25 cellular contexts compared by ENCODE assay signal in genomic region chr22:29903371-29903770, GRCh38. TPM values are rescaled to one million over a fixed set of nuclear protein-coding genes. Genes with fewer than 3 reads are reported as not detected.
DNase-seq lines count a peak whose midpoint lies in the region; ATAC-seq and TF ChIP-seq lines count a peak whose summit lies in the region.
"Had no signal": no experiment of that assay in that cellular context is flagged by ENCODE, and none has a peak within 500 bp of the region (broad histone marks: within the 10 kb centered on the region; RNA-seq: fewer than 3 reads in every experiment).

No MANE protein-coding gene starts in this region.

- no peak overlapping the region for H4K91ac ChIP-seq in trophoblast cell (ENCODE audit: low read depth, low read length)

- peaks cover 66% of the 10 kb centered on the region for H4K20me1 ChIP-seq in neural progenitor cell (ENCODE audit: low read depth)

- H2AFZ ChIP-seq in trophoblast cell (ENCODE audit: insufficient read depth, low read length, poor library complexity) (no peak overlapping the region), neural progenitor cell (replicated peaks) (no peak overlapping the region)

- ATAC-seq in HG02884 (IDR thresholded peaks at IDR 0.05; ENCODE audit: unreplicated experiment): no peak
- no peak for ATAC-seq in activated T-helper 17 cell treated with anti-CD3 and anti-CD28 coated beads, Interleukin-2, amount 50 U/mL, for 72 hours (replicated peaks)
- ATAC-seq: A549, GM12878 had no signal

- H3K9me3 Mint-ChIP-seq in CD14-positive monocyte (no peaks in the 10 kb centered on the region), neural progenitor cell (peaks cover 2% of the 10 kb centered on the region)
- H3K9me3 Mint-ChIP-seq in activated T-helper 17 cell treated with anti-CD3 and anti-CD28 coated beads, Interleukin-2, amount 50 U/mL, for 72 hours: no peaks in the 10 kb centered on the region
- H3K9me3 Mint-ChIP-seq: CD4-positive, alpha-beta memory T cell; CD4-positive, CD25-positive, alpha-beta regulatory T cell; CD8-positive, alpha-beta memory T cell had no signal

- H3K18ac ChIP-seq in trophoblast cell (ENCODE audit: low read length): no peak overlapping the region

- H3K4ac ChIP-seq in trophoblast cell (ENCODE audit: low read depth, low read length): no peak overlapping the region

- TF ChIP-seq CTCF in CD14-positive monocyte (IDR thresholded peaks at IDR 0.05): no peak
- no peak for TF ChIP-seq CTCF in HEK293 (tag by site-specific recombination; IDR thresholded peaks at IDR 0.05)
- no peak for TF ChIP-seq CTCF in neural progenitor cell (IDR thresholded peaks at IDR 0.05)

- no peak overlapping the region for H3K4me3 Mint-ChIP-seq in CD14-positive monocyte
- no peak overlapping the region for H3K4me3 Mint-ChIP-seq in activated T-helper 17 cell treated with anti-CD3 and anti-CD28 coated beads, Interleukin-2, amount 50 U/mL, for 72 hours
- H3K4me3 Mint-ChIP-seq in neural progenitor cell: no peak overlapping the region
- H3K4me3 Mint-ChIP-seq: B cell; CD4-positive, CD25-positive, alpha-beta regulatory T cell had no signal

- no peaks in the 10 kb centered on the region; a peak in 1 of 3 replicates for H3K36me3 ChIP-seq in HEK293 (ENCODE audit: control insufficient read depth in 2 of 2, insufficient read depth in 1 of 2, low read length in 2 of 2)
- H3K36me3 ChIP-seq in mucosa of stomach (ENCODE audit: control insufficient read depth, insufficient read depth, low read length): no peaks in the 10 kb centered on the region
- no peaks in the 10 kb centered on the region for H3K36me3 ChIP-seq in trophoblast cell (ENCODE audit: control insufficient read depth in 1 of 2, insufficient read depth in 2 of 2, low read length in 2 of 2)
- no peaks in the 10 kb centered on the region for H3K36me3 ChIP-seq in neural progenitor cell

- H3K27me3 ChIP-seq in mucosa of stomach (ENCODE audit: control insufficient read depth, insufficient read depth, low read length): no peaks in the 10 kb centered on the region
- no peaks in the 10 kb centered on the region for H3K27me3 ChIP-seq in trophoblast cell (ENCODE audit: insufficient read depth, low read length)
- H3K27me3 ChIP-seq in neural progenitor cell: no peaks in the 10 kb centered on the region
- H3K27me3 ChIP-seq: BLaER1 treated with 17β-estradiol and CSF1 and Interleukin-3, amounts not matched to agents 10 nM and 100 nM had no signal

- CTCF ChIA-PET in HEK293 (lab: Yijun Ruan, JAX): interaction anchor here (0.7 to 2.8 kb wide), 3 partner anchors 18 to 137 kb away, joined by 3 to 16 read pairs (median 3); partner anchors contain the start of gene ZMAT5

- H3K27ac ChIP-seq in HEK293 (ENCODE audit: extremely low read depth, low read depth, low read length) (no peak overlapping the region), trophoblast cell (ENCODE audit: low read depth, low read length) (no peak overlapping the region), neural progenitor cell (no peak overlapping the region)
- H3K27ac ChIP-seq: 22Rv1, A549, C4-2B had no signal

- H3K14ac ChIP-seq in trophoblast cell (ENCODE audit: low read length): no peak overlapping the region

- no peak overlapping the region for H2BK5ac ChIP-seq in trophoblast cell (ENCODE audit: low read depth, low read length, poor library complexity)

- no peak overlapping the region for H4K12ac ChIP-seq in trophoblast cell (ENCODE audit: low read depth, low read length)

- no peak for DNase-seq in CD14-positive monocyte (ENCODE audit: low spot score)
- peak; percentile 80 to 81 for DNase-seq in trophoblast cell
- no peak for DNase-seq in neural progenitor cell (ENCODE audit: low spot score)
- DNase-seq: AML-193; CD4-positive, alpha-beta memory T cell; CD4-positive, CD25-positive, alpha-beta regulatory T cell; CD8-positive, alpha-beta memory T cell; COR-L47; DMS 273 treated with DMSO at 0.1 percent for 48 hours; DMS153; DMS53; DMS79; DND-41; EL; GDM1 had no signal

- no peak overlapping the region for H3K4me3 ChIP-seq in HEK293 (ENCODE audit: low read depth, low read length)
- H3K4me3 ChIP-seq in mucosa of stomach (ENCODE audit: low read length): peak overlapping the region; percentile 8
- H3K4me3 ChIP-seq in trophoblast cell (ENCODE audit: low read depth, low read length): no peak overlapping the region
- no peak overlapping the region for H3K4me3 ChIP-seq in neural progenitor cell
- H3K4me3 ChIP-seq: A549; BLaER1 treated with 17β-estradiol and CSF1 and Interleukin-3, amounts not matched to agents 10 nM and 100 nM; GM12878 had no signal

- H4K8ac ChIP-seq in trophoblast cell (ENCODE audit: low read depth, low read length): no peak overlapping the region

- no peaks in the 10 kb centered on the region for H3K9me3 ChIP-seq in HEK293 (ENCODE audit: control insufficient read depth, insufficient read depth, low read depth, low read length)
- no peaks in the 10 kb centered on the region for H3K9me3 ChIP-seq in mucosa of stomach (ENCODE audit: control insufficient read depth, low read length)
- H3K9me3 ChIP-seq in trophoblast cell (ENCODE audit: insufficient read depth, low read depth, low read length): no peaks in the 10 kb centered on the region
- no peaks in the 10 kb centered on the region for H3K9me3 ChIP-seq in neural progenitor cell (ENCODE audit: low read depth)
- H3K9me3 ChIP-seq: A549; BLaER1 treated with 17β-estradiol and CSF1 and Interleukin-3, amounts not matched to agents 10 nM and 100 nM had no signal

- H3K4me1 ChIP-seq in HEK293 (ENCODE audit: control insufficient read depth, insufficient read depth, low read length) (peaks cover 18% of the 10 kb centered on the region), mucosa of stomach (ENCODE audit: control insufficient read depth, insufficient read depth, low read length) (peaks cover 27% of the 10 kb centered on the region), trophoblast cell (ENCODE audit: control insufficient read depth in 1 of 2, insufficient read depth in 2 of 2, low read length in 2 of 2) (peaks cover 0 to 6% of the 10 kb centered on the region in 2 experiments), neural progenitor cell (no peaks in the 10 kb centered on the region)

- H3K27ac Mint-ChIP-seq in CD14-positive monocyte (peak overlapping the region in 5 of 7 donors; percentile 27 to 72 (median 40)), neural progenitor cell (no peak overlapping the region)
- no peak overlapping the region for H3K27ac Mint-ChIP-seq in activated T-helper 17 cell treated with anti-CD3 and anti-CD28 coated beads, Interleukin-2, amount 50 U/mL, for 72 hours
- H3K27ac Mint-ChIP-seq: B cell; CD4-positive, alpha-beta memory T cell; CD4-positive, CD25-positive, alpha-beta regulatory T cell had no signal

- intact Hi-C loops in CD14-positive monocyte (cut with micrococcal nuclease): no loop called here

- H3K4me1 Mint-ChIP-seq in CD14-positive monocyte: peaks cover 77% of the 10 kb centered on the region
- H3K4me1 Mint-ChIP-seq in activated T-helper 17 cell treated with anti-CD3 and anti-CD28 coated beads, Interleukin-2, amount 50 U/mL, for 72 hours: peaks cover 18% of the 10 kb centered on the region
- peaks cover 9% of the 10 kb centered on the region for H3K4me1 Mint-ChIP-seq in neural progenitor cell

- no peak overlapping the region for H2BK12ac ChIP-seq in trophoblast cell (ENCODE audit: low read length)

- no peaks in the 10 kb centered on the region for H3K79me1 ChIP-seq in trophoblast cell (ENCODE audit: low read length)

- no peak overlapping the region for H2BK120ac ChIP-seq in trophoblast cell (ENCODE audit: insufficient read depth, low read length, poor library complexity)

- H3K79me2 ChIP-seq in trophoblast cell (ENCODE audit: control insufficient read depth, insufficient read depth, low read length, poor library complexity) (no peaks in the 10 kb centered on the region), neural progenitor cell (ENCODE audit: low read depth) (peaks cover 96% of the 10 kb centered on the region)

- H3F3A ChIP-seq in neural progenitor cell (ENCODE audit: low read depth): no peaks in the 10 kb centered on the region

- POLR2A ChIA-PET in HEK293 (lab: Yijun Ruan, JAX): interaction anchor here (0.6 to 1.4 kb wide), 3 partner anchors 10 to 102 kb away, joined by 3 to 6 read pairs (median 4); partner anchors contain the start of gene MTMR3

- no peak overlapping the region for H3K4me2 ChIP-seq in trophoblast cell (ENCODE audit: low read length)
- H3K4me2 ChIP-seq in neural progenitor cell: no peak overlapping the region
- H3K4me2 ChIP-seq: A549; BLaER1 treated with 17β-estradiol and CSF1 and Interleukin-3, amounts not matched to agents 10 nM and 100 nM had no signal

- H2AK5ac ChIP-seq in trophoblast cell (ENCODE audit: low read length): no peak overlapping the region

- H3K27me3 Mint-ChIP-seq in CD14-positive monocyte (ENCODE audit: low read depth in 3 of 3) (no peaks in the 10 kb centered on the region), neural progenitor cell (ENCODE audit: insufficient read depth, low read depth) (no peaks in the 10 kb centered on the region)
- no peaks in the 10 kb centered on the region for H3K27me3 Mint-ChIP-seq in activated T-helper 17 cell treated with anti-CD3 and anti-CD28 coated beads, Interleukin-2, amount 50 U/mL, for 72 hours
- H3K27me3 Mint-ChIP-seq: B cell; CD4-positive, alpha-beta memory T cell; CD4-positive, CD25-positive, alpha-beta regulatory T cell; CD8-positive, alpha-beta memory T cell had no signal

- no peak overlapping the region for H3K23ac ChIP-seq in trophoblast cell (ENCODE audit: low read length)

- H3K9ac ChIP-seq in mucosa of stomach (ENCODE audit: low read length): no peak overlapping the region
- no peak overlapping the region for H3K9ac ChIP-seq in trophoblast cell (ENCODE audit: low read length)
- no peak overlapping the region for H3K9ac ChIP-seq in neural progenitor cell
- H3K9ac ChIP-seq: BLaER1 treated with 17β-estradiol and CSF1 and Interleukin-3, amounts not matched to agents 10 nM and 100 nM had no signal

- peaks cover 5 to 19% of the 10 kb centered on the region in 2 donors for H3K36me3 Mint-ChIP-seq in CD14-positive monocyte
- no peaks in the 10 kb centered on the region for H3K36me3 Mint-ChIP-seq in activated T-helper 17 cell treated with anti-CD3 and anti-CD28 coated beads, Interleukin-2, amount 50 U/mL, for 72 hours (ENCODE audit: low read depth)
- peaks cover 10% of the 10 kb centered on the region for H3K36me3 Mint-ChIP-seq in neural progenitor cell
- H3K36me3 Mint-ChIP-seq: CD4-positive, alpha-beta memory T cell; CD4-positive, CD25-positive, alpha-beta regulatory T cell had no signal

- WGBS in trophoblast cell (ENCODE audit: extremely low coverage, insufficient coverage, insufficient read length): no CpG with 5 or more reads among the region's 5 CpGs

TF ChIP-seq in HEK293, 187 proteins besides CTCF, POLR2A, EP300 and RAD21 (continues in another document):
- TF ChIP-seq SCRT1 (tag by site-specific recombination; IDR thresholded peaks at IDR 0.05; ENCODE audit: borderline replicate concordance): no peak
- no peak for TF ChIP-seq ZNF138 (tag by site-specific recombination; IDR thresholded peaks at IDR 0.05; ENCODE audit: borderline replicate concordance)

RNA-seq across cellular contexts. Expression of gene MTMR3, which starts 20.4 kb away (rescaled TPM):
- 10 to 100 TPM; 23.4 to 30.2 TPM for polyA plus RNA-seq in CD14-positive monocyte
- polyA plus RNA-seq in trophoblast cell (2013): 18.1 and 18.2 TPM in 2 replicates
- 10 to 100 TPM; 24.7 to 34.7 TPM for total RNA-seq in activated T-helper 17 cell treated with anti-CD3 and anti-CD28 coated beads, Interleukin-2, amount 50 U/mL, for 72 hours
- total RNA-seq in neural progenitor cell (ENCODE audit: low replicate concordance): 35.4 and 40.0 TPM in 2 replicates

Comparison
In these comparisons a context has a peak if more than half of its experiments do, and no peak if none do; other contexts are left out.
1. DNase-seq: peak in trophoblast cell (2 of 2); none in CD14-positive monocyte (single experiment) and neural progenitor cell (single experiment).
2. H3K27ac Mint-ChIP-seq: peak in CD14-positive monocyte (5 of 7); none in activated T-helper 17 cell treated with anti-CD3 and anti-CD28 coated beads, Interleukin-2, amount 50 U/mL, for 72 hours (single experiment) and neural progenitor cell (single experiment).